ENCODE assay signal across 26 cellular contexts in genomic region chrX:12877386-12877785, GRCh38. TPM values are rescaled to one million over a fixed set of nuclear protein-coding genes. Genes with fewer than 3 reads are reported as not detected.
DNase-seq lines count a peak whose midpoint lies in the region; ATAC-seq and TF ChIP-seq lines count a peak whose summit lies in the region.
"Had no signal": no experiment of that assay in that cellular context is flagged by ENCODE, and none has a peak within 500 bp of the region (broad histone marks: within the 10 kb centered on the region; RNA-seq: fewer than 3 reads in every experiment).

No MANE protein-coding gene starts in this region.

- no peaks in the 10 kb centered on the region for H3K27me3 Mint-ChIP-seq in stimulated activated memory B cell treated with anti-CD40 and anti-IgM and Interleukin-4, amounts not matched to agents 10 μg/mL and 1 μg/mL and 100 μg/mL, for 72 hours

- peaks cover 30% of the 10 kb centered on the region for H3K4me1 Mint-ChIP-seq in stimulated activated memory B cell treated with anti-CD40 and anti-IgM and Interleukin-4, amounts not matched to agents 10 μg/mL and 1 μg/mL and 100 μg/mL, for 72 hours
- H3K4me1 Mint-ChIP-seq: CD4-positive, CD25-positive, alpha-beta regulatory T cell had no signal

- peaks cover 0 to 31% (median 12%) of the 10 kb centered on the region in 4 donors for H3K4me1 ChIP-seq in esophagus muscularis mucosa
- H3K4me1 ChIP-seq: SJSA1 had no signal

- no peak for ATAC-seq in stimulated activated memory B cell treated with anti-CD40 and anti-IgM and Interleukin-4, amounts not matched to agents 10 μg/mL and 1 μg/mL and 100 μg/mL, for 72 hours
- ATAC-seq: PC-3, Right ventricle myocardium inferior had no signal

- DNase-seq in COLO829 (ENCODE audit: low spot score) (peak; percentile 37), esophagus muscularis mucosa (ENCODE audit: extremely low spot score) (no peak), NCI-H187 treated with DMSO at 0.1 percent for 48 hours (lab: John Stamatoyannopoulos, UW) (no peak), NCI-H446 treated with DMSO at 0.1 percent for 48 hours (lab: John Stamatoyannopoulos, UW) (no peak), lower leg skin (ENCODE audit: low spot score in 2 of 2) (no peak)
- DNase-seq: ACHN; CD4-positive, CD25-positive, alpha-beta regulatory T cell; DMS53; HCEC 1CT; Karpas-422; NCI-H1105; NCI-H1436 treated with DMSO at 0.1 percent for 48 hours; NCI-H1930; NCI-H2107; NCI-H524 treated with DMSO at 0.1 percent for 48 hours; NCI-H774; PC-3 had no signal

- H3K4me3 Mint-ChIP-seq in stimulated activated memory B cell treated with anti-CD40 and anti-IgM and Interleukin-4, amounts not matched to agents 10 μg/mL and 1 μg/mL and 100 μg/mL, for 72 hours = no peak overlapping the region
- H3K4me3 Mint-ChIP-seq: CD4-positive, CD25-positive, alpha-beta regulatory T cell had no signal

- no peak for TF ChIP-seq EP300 in esophagus muscularis mucosa (IDR thresholded peaks at IDR 0.05)

- H3K27ac Mint-ChIP-seq in stimulated activated memory B cell treated with anti-CD40 and anti-IgM and Interleukin-4, amounts not matched to agents 10 μg/mL and 1 μg/mL and 100 μg/mL, for 72 hours = peak overlapping the region; percentile 22
- H3K27ac Mint-ChIP-seq: CD4-positive, CD25-positive, alpha-beta regulatory T cell had no signal

- no peaks in the 10 kb centered on the region for H3K27me3 ChIP-seq in esophagus muscularis mucosa
- H3K27me3 ChIP-seq: SJSA1 had no signal

- H3K9me3 ChIP-seq in esophagus muscularis mucosa = no peaks in the 10 kb centered on the region
- H3K9me3 ChIP-seq: SJSA1 had no signal

- peaks cover 3% of the 10 kb centered on the region for H3K9me3 Mint-ChIP-seq in stimulated activated memory B cell treated with anti-CD40 and anti-IgM and Interleukin-4, amounts not matched to agents 10 μg/mL and 1 μg/mL and 100 μg/mL, for 72 hours

- TF ChIP-seq POLR2A in esophagus muscularis mucosa (IDR thresholded peaks at IDR 0.05; ENCODE audit: low read depth) = no peak
- TF ChIP-seq POLR2A in lower leg skin (IDR thresholded peaks at IDR 0.05) = no peak

- peaks cover 16% of the 10 kb centered on the region for H3K36me3 Mint-ChIP-seq in stimulated activated memory B cell treated with anti-CD40 and anti-IgM and Interleukin-4, amounts not matched to agents 10 μg/mL and 1 μg/mL and 100 μg/mL, for 72 hours
- H3K36me3 Mint-ChIP-seq: CD4-positive, CD25-positive, alpha-beta regulatory T cell had no signal

- TF ChIP-seq CTCF in VCaP (conservative IDR thresholded peaks at IDR 0.05) (no peak), esophagus muscularis mucosa (IDR thresholded peaks at IDR 0.05) (no peak), lower leg skin (IDR thresholded peaks at IDR 0.05) (no peak)

- H3K36me3 ChIP-seq in esophagus muscularis mucosa = no peaks in the 10 kb centered on the region
- H3K36me3 ChIP-seq: SJSA1 had no signal

- H3K4me3 ChIP-seq in esophagus muscularis mucosa (no peak overlapping the region), lower leg skin (ENCODE audit: low read depth, poor library complexity, severe bottlenecking) (no peak overlapping the region)
- H3K4me3 ChIP-seq: SJSA1 had no signal

- H3K27ac ChIP-seq in VCaP (peak overlapping the region; percentile 60), esophagus muscularis mucosa (replicated peaks in 1 of 4) (peak overlapping the region in 3 of 4 donors; percentile 23 to 39 (median 25))
- H3K27ac ChIP-seq: SJSA1 had no signal

- intact Hi-C loops in esophagus muscularis mucosa (cut with DNase I) = no loop called here
- intact Hi-C loops in lower leg skin (cut with DNase I; ENCODE audit: low total_unique reads) = no loop called here

- 31% methylated on average over 8 of the region's 8 CpGs for WGBS in esophagus muscularis mucosa
- WGBS in lower leg skin, 2 donors = 40 to 44% methylated on average over 8 of the region's 8 CpGs

RNA-seq across cellular contexts. Expression of gene TLR7, which starts 10.5 kb away (rescaled TPM):
- 1 to 10 TPM in 1 of 4 donors, under 1 TPM in 3; 0.23 to 1.2 (median 0.62) TPM for total RNA-seq in esophagus muscularis mucosa
- under 1 TPM; 0.15 to 0.38 (median 0.23) TPM for total RNA-seq in lower leg skin
- total RNA-seq: CD4-positive, CD25-positive, alpha-beta regulatory T cell; Daoy; G401; H1; HT-29; M059J; PC-3 had no signal

RNA-seq across cellular contexts. Expression of gene TLR8, which starts 29.0 kb away (rescaled TPM):
- total RNA-seq in esophagus muscularis mucosa (1 to 10 TPM in 3 of 4 donors, under 1 TPM in 1; 0.34 to 4.3 (median 1.8) TPM), lower leg skin (under 1 TPM; 0.08 to 0.84 (median 0.52) TPM)
- total RNA-seq: CD4-positive, CD25-positive, alpha-beta regulatory T cell; Daoy; G401; H1; HT-29; M059J; PC-3; SJSA1 had no signal
